10 cellular contexts compared by ENCODE assay signal in the genomic region with DNA sequence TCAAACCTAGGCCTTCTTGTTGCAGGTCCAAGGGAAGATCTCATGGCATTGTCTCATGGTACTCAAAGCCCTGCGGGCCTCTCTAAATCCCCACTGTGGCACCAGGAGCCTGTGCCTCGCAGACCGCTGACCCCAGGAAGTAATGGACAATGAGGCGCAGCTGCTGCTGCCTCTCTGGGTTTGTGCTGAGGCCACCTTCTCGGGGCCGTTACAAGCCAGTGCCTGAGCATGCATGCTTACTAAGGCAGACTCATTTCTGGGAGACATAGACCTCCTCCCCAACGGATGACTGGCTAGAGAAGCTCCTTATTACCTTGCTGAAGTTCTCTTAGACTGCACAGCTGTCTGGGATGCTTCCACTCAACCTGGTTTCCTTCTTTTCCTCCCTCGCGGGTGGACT. TPM values are rescaled to one million over a fixed set of nuclear protein-coding genes. Genes with fewer than 3 reads are reported as not detected.
A peak's percentile ranks its signal among the peaks of the same experiment; 100 is the strongest.
DNase-seq lines count a peak whose midpoint lies in the region; ATAC-seq, FAIRE-seq and TF ChIP-seq lines count a peak whose summit lies in the region.
"Had no signal": no experiment of that assay in that cellular context is flagged by ENCODE, and none has a peak within 500 bp of the region (broad histone marks: within the 10 kb centered on the region; RNA-seq: fewer than 3 reads in every experiment).

No MANE protein-coding gene starts in this region.

- H3K4me1 ChIP-seq in lower lobe of right lung (peaks cover 24% of the 10 kb centered on the region), subcutaneous abdominal adipose tissue (ENCODE audit: control insufficient read depth in 5 of 5, insufficient read depth in 5 of 5, low read length in 5 of 5) (peaks cover 0 to 15% (median 14%) of the 10 kb centered on the region in 5 donors), foreskin keratinocyte (peaks cover 4% of the 10 kb centered on the region)

- H3K27ac ChIP-seq in lower lobe of right lung (no peak overlapping the region), subcutaneous abdominal adipose tissue (ENCODE audit: low read depth, low read length) (no peak overlapping the region), foreskin keratinocyte (no peak overlapping the region)

- ATAC-seq in lower lobe of right lung: no peak
- no peak for ATAC-seq in foreskin keratinocyte

- intact Hi-C loops in lower lobe of right lung (cut with DNase I): no loop called here

- H3K9me3 Mint-ChIP-seq in T-helper 2 cell treated with Interferon-gamma antibody and Interleukin-4, amounts not matched to agents 5 μg/mL and 100 μg/mL, for 36 hours: no peaks in the 10 kb centered on the region

- peaks cover 14% of the 10 kb centered on the region for H3K4me1 Mint-ChIP-seq in T-helper 2 cell treated with Interferon-gamma antibody and Interleukin-4, amounts not matched to agents 5 μg/mL and 100 μg/mL, for 36 hours (ENCODE audit: low read depth)

- no peak for DNase-seq in T-helper 2 cell treated with Interferon-gamma antibody and Interleukin-4, amounts not matched to agents 5 μg/mL and 100 μg/mL, for 36 hours (ENCODE audit: low spot score)
- DNase-seq in T-helper 2 cell (no peak), bronchial epithelial cell (ENCODE audit: low read depth) (no peak), lower lobe of right lung (no peak), NCI-H2196 treated with DMSO at 0.1 percent for 48 hours (lab: John Stamatoyannopoulos, UW; ENCODE audit: unreplicated experiment) (no peak), foreskin keratinocyte (no peak), NOMO-1 treated with dmso at 0.1 percent for 144 hours (lab: John Stamatoyannopoulos, UW; ENCODE audit: unreplicated experiment) (no peak)
- DNase-seq: NCI-H526 treated with DMSO at 0.1 percent for 48 hours had no signal

- no peaks in the 10 kb centered on the region for H3K27me3 Mint-ChIP-seq in T-helper 2 cell treated with Interferon-gamma antibody and Interleukin-4, amounts not matched to agents 5 μg/mL and 100 μg/mL, for 36 hours (ENCODE audit: low read depth)

- peak; percentile 23 for FAIRE-seq in bronchial epithelial cell (lab: Jason Lieb, UNC)
- FAIRE-seq: colon had no signal

- H3K27ac Mint-ChIP-seq in T-helper 2 cell treated with Interferon-gamma antibody and Interleukin-4, amounts not matched to agents 5 μg/mL and 100 μg/mL, for 36 hours: no peak overlapping the region

- H3K9me3 ChIP-seq in lower lobe of right lung (no peaks in the 10 kb centered on the region), subcutaneous abdominal adipose tissue (ENCODE audit: control insufficient read depth in 5 of 5, low read length in 5 of 5) (no peaks in the 10 kb centered on the region)

- H3K9ac ChIP-seq in subcutaneous abdominal adipose tissue (ENCODE audit: low read length in 5 of 5): peak overlapping the region in 1 of 5 donors; percentile 35

- H3K36me3 Mint-ChIP-seq in T-helper 2 cell treated with Interferon-gamma antibody and Interleukin-4, amounts not matched to agents 5 μg/mL and 100 μg/mL, for 36 hours (ENCODE audit: low read depth): peaks cover 1% of the 10 kb centered on the region

- H3K36me3 ChIP-seq in bronchial epithelial cell (ENCODE audit: control insufficient read depth, insufficient read depth, low read length): no peaks in the 10 kb centered on the region
- H3K36me3 ChIP-seq in lower lobe of right lung: peaks cover 7% of the 10 kb centered on the region
- peaks cover 0 to 4% (median 0%) of the 10 kb centered on the region in 5 donors for H3K36me3 ChIP-seq in subcutaneous abdominal adipose tissue (ENCODE audit: control insufficient read depth in 5 of 5, insufficient read depth in 5 of 5, low read length in 5 of 5)

- H3K4me3 ChIP-seq in bronchial epithelial cell (ENCODE audit: low read depth, low read length) (no peak overlapping the region), lower lobe of right lung (peak overlapping the region; percentile 61), subcutaneous abdominal adipose tissue (ENCODE audit: low read depth in 1 of 5, low read length in 5 of 5) (peak overlapping the region in 4 of 5 donors; percentile 64 to 75 (median 68))

- H3K27me3 ChIP-seq in bronchial epithelial cell (ENCODE audit: control insufficient read depth, insufficient read depth, low read length) (no peaks in the 10 kb centered on the region), lower lobe of right lung (ENCODE audit: low read depth) (no peaks in the 10 kb centered on the region), subcutaneous abdominal adipose tissue (ENCODE audit: control insufficient read depth in 5 of 5, insufficient read depth in 4 of 5, low read length in 5 of 5) (no peaks in the 10 kb centered on the region), foreskin keratinocyte (no peaks in the 10 kb centered on the region)

- TF ChIP-seq CTCF in bronchial epithelial cell (IDR thresholded peaks at IDR 0.05; ENCODE audit: insufficient read depth, low read length, severe bottlenecking): no peak
- no peak for TF ChIP-seq CTCF in lower lobe of right lung (IDR thresholded peaks at IDR 0.05)
- TF ChIP-seq CTCF in foreskin keratinocyte (conservative IDR thresholded peaks at IDR 0.05): no peak

- peak overlapping the region; percentile 78 for H3K4me3 Mint-ChIP-seq in T-helper 2 cell treated with Interferon-gamma antibody and Interleukin-4, amounts not matched to agents 5 μg/mL and 100 μg/mL, for 36 hours

RNA-seq across cellular contexts. Expression of gene BDH2, which starts 1.3 kb away (rescaled TPM):
- total RNA-seq in bronchial epithelial cell (15.8 and 16.6 TPM in 2 replicates), lower lobe of right lung (46.2 TPM), foreskin keratinocyte (23.6 and 32.0 TPM in 2 replicates)
- polyA plus RNA-seq in foreskin keratinocyte: 25.9 and 29.5 TPM in 2 replicates

RNA-seq across cellular contexts. Expression of gene SLC9B2, which starts 21.8 kb away (rescaled TPM):
- total RNA-seq in bronchial epithelial cell: 9.6 and 16.3 TPM in 2 replicates
- total RNA-seq in lower lobe of right lung: 5.5 TPM
- total RNA-seq in foreskin keratinocyte: 15.9 and 16.8 TPM in 2 replicates
- polyA plus RNA-seq in foreskin keratinocyte: 6.9 and 8.3 TPM in 2 replicates
